ENCODE assay signal across 30 cellular contexts in the genomic region with DNA sequence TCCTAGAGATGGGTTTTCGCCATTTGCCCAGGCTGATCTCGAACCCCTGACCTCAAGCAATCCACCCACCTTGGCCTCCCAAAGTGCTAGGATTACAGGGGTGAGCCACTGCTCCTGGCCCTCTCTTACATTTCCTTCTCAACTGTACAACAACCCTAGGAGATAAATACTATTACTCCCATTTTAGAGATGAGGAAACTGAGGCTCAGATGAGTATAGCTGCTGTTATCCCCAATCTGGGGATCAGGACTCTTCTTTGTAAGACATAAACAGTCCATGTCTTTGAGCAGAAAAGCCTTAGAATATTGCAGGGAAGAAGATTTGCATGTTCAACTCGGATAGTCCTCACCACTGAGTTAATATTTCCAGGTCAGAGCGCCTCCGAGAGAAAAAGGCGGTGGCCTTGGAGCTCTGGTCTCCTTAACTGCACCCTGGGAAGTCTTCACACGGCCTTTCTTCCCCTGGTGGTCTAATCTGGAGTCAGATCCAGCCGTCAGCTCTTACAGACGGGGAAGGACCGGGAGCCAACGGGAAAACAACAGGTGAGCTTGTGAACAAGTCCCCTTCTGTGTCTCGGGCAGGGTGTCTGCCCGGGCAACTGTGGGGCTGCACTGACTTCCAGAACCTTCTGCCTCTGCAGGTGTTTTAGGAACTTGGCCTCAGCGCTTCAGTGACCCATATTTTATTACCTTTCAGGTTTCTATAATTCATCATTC. TPM values are rescaled to one million over a fixed set of nuclear protein-coding genes. Genes with fewer than 3 reads are reported as not detected.
DNase-seq lines count a peak whose midpoint lies in the region; ATAC-seq lines count a peak whose summit lies in the region.
"Had no signal": no experiment of that assay in that cellular context is flagged by ENCODE, and none has a peak within 500 bp of the region (broad histone marks: within the 10 kb centered on the region; RNA-seq: fewer than 3 reads in every experiment).

No MANE protein-coding gene starts in this region.

- peaks cover 12% of the 10 kb centered on the region for H3K4me1 ChIP-seq in iPS-18a (ENCODE audit: control insufficient read depth, low read depth, low read length)
- H3K4me1 ChIP-seq: Peyer's patch had no signal

- peak overlapping the region; percentile 9 for H3K4me3 ChIP-seq in iPS-18a (ENCODE audit: low read length)
- H3K4me3 ChIP-seq: gastrocnemius medialis, left ventricle myocardium inferior, Peyer's patch, skin epidermis, thoracic aorta had no signal

- ATAC-seq in GM18519 (IDR thresholded peaks at IDR 0.05; ENCODE audit: low FRiP score, unreplicated experiment): no peak
- ATAC-seq: activated CD4-positive, alpha-beta T cell treated with anti-CD3 and anti-CD28 coated beads for 36 hours; activated CD8-positive, alpha-beta T cell treated with anti-CD3 and anti-CD28 coated beads for 36 hours; gastrocnemius medialis had no signal

- H3K9me3 ChIP-seq in iPS-18a (ENCODE audit: control insufficient read depth, low read depth, low read length): peaks cover under 1% of the 10 kb centered on the region
- H3K9me3 ChIP-seq: gastrocnemius medialis had no signal

- H3K9ac ChIP-seq in iPS-18a (ENCODE audit: low read length): no peak overlapping the region

- in situ Hi-C loops in SK-MEL-5 (cut with HindIII; ENCODE audit: low pct_unique_long_range_greater_than_20kb, low sequenced_read_pairs): no loop called here

- H3K27ac ChIP-seq in iPS-18a (ENCODE audit: low read length): no peak overlapping the region
- H3K27ac ChIP-seq: gastrocnemius medialis, left ventricle myocardium inferior, Peyer's patch, skin epidermis, thoracic aorta had no signal

- peaks cover 75% of the 10 kb centered on the region for H3K27me3 ChIP-seq in iPS-18a (ENCODE audit: control insufficient read depth, insufficient read depth, low read length)

- DNase-seq in ELF-1 (ENCODE audit: low read depth, low spot score) (peak; percentile 33), SK-MEL-5 (ENCODE audit: low read depth, low spot score) (peak; percentile 65), retina (peak; percentile 32), NCI-H524 (lab: John Stamatoyannopoulos, UW) (no peak), mesenteric fat pad (ENCODE audit: low spot score) (no peak)
- DNase-seq: activated CD4-positive, alpha-beta T cell treated with anti-CD3 and anti-CD28 coated beads for 36 hours; activated CD8-positive, alpha-beta memory T cell treated with anti-CD3 and anti-CD28 coated beads, Interleukin-2, amount 50 U/mL, for 48 hours; activated CD8-positive, alpha-beta T cell treated with anti-CD3 and anti-CD28 coated beads for 36 hours; activated naive CD4-positive, alpha-beta T cell treated with anti-CD3 and anti-CD28 coated beads, Interleukin-2, amount 50 U/mL, for 16 hours; cerebellar nuclear complex; gastrocnemius medialis; IMR-90; left ventricle myocardium inferior; naive B cell; NCI-H146; NCI-H2107; NCI-H748 treated with DMSO at 0.1 percent for 48 hours; Peyer's patch; SHP77 treated with DMSO at 0.1 percent for 48 hours; stimulated activated naive CD4-positive, alpha-beta T cell treated with Interleukin-2 at 50 U/mL for 16 hours had no signal

- no peaks in the 10 kb centered on the region for H3K36me3 ChIP-seq in iPS-18a (ENCODE audit: control insufficient read depth, low read depth, low read length)
- H3K36me3 ChIP-seq: gastrocnemius medialis, left ventricle myocardium inferior, Peyer's patch, thoracic aorta had no signal

RNA-seq across cellular contexts. Expression of gene OLIG1, which starts 5.9 kb away (rescaled TPM):
- 0.96 and 1.5 TPM in 2 replicates for total RNA-seq in SK-MEL-5 (2014; rRNA removed; shearing (Covaris generic))
- 5.5 and 6.0 TPM in 2 replicates for polyA plus RNA-seq in SK-MEL-5 (2015; cell fraction: cytosol; rRNA removed)
- 7.5 and 9.8 TPM in 2 replicates for polyA plus RNA-seq in SK-MEL-5 (2015; cell fraction: nucleus; rRNA removed)
- total RNA-seq in mesenteric fat pad: not detected
- total RNA-seq: activated CD4-positive, alpha-beta T cell treated with anti-CD3 and anti-CD28 coated beads for 36 hours; endothelial cell of umbilical vein; fibroblast of lung; G401; IMR-90; mesothelial cell of epicardium; omental fat pad; Peyer's patch; thoracic aorta had no signal
- polyA plus RNA-seq: BJ, endothelial cell of umbilical vein, fibroblast of lung, IMR-90 had no signal

RNA-seq across cellular contexts. Expression of gene OLIG2, which starts 38.3 kb away (rescaled TPM):
- 24.4 and 25.8 TPM in 2 replicates for total RNA-seq in SK-MEL-5 (2014; rRNA removed; shearing (Covaris generic))
- polyA plus RNA-seq in SK-MEL-5 (2015; cell fraction: cytosol; rRNA removed): 53.7 and 67.9 TPM in 2 replicates
- polyA plus RNA-seq in SK-MEL-5 (2015; cell fraction: nucleus; rRNA removed): 24.1 and 33.4 TPM in 2 replicates
- not detected for total RNA-seq in mesenteric fat pad
- total RNA-seq: activated CD4-positive, alpha-beta T cell treated with anti-CD3 and anti-CD28 coated beads for 36 hours; activated CD8-positive, alpha-beta T cell treated with anti-CD3 and anti-CD28 coated beads for 36 hours; endothelial cell of umbilical vein; fibroblast of lung; G401; IMR-90; left ventricle myocardium inferior; omental fat pad; Peyer's patch; thoracic aorta had no signal
- polyA plus RNA-seq: BJ, endothelial cell of umbilical vein, fibroblast of lung, IMR-90 had no signal

Comparison
In these comparisons a context has a peak if more than half of its experiments do, and no peak if none do; other contexts are left out.
1. DNase-seq: peak in ELF-1 (single experiment), SK-MEL-5 (single experiment) and retina (single experiment); none in NCI-H524 (0 of 2) and mesenteric fat pad (single experiment).
2. RNA of gene OLIG2, which starts 38.3 kb away (total RNA-seq): 24.4 to 25.8 TPM in SK-MEL-5; not detected in mesenteric fat pad (single experiment); every median in the first group is over 10 times any median in the second.